1 cellular context compared by ENCODE assay signal in the genomic region with DNA sequence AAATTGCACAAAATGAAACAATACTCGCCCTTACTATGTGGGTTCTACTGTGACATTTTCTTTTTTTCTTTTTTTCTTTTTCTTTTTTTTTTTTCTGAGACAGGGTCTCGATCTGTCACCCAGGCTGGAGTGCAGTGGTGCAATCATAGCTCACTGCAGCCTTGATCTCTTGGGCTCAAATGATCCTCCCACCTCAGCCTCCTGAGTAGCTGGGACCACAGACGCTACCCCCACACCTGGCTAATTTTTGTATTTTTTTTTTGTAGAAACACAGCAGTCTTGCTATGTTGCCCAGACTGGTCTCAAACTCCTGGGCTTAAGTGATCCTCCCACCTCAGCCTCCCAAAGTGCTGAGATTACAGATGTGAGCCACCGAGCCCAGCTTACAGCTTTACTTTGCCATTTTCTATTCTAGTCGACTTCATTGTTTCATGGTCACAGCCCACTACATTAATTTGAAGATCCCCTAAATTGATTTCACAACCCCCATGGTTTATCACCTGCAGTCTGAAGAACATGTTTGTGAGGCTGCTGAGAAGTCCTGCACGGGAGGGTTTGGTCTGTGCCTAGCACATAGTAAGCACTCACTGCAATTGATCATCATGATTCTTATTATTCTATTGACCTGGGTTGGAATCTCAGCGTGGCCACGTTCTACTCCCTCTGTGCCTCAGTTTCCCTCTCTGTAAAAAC.
TF ChIP-seq lines count a peak whose summit lies in the region.

No MANE protein-coding gene starts in this region.

TF ChIP-seq in liver, 16 proteins besides CTCF, POLR2A, EP300 and RAD21:
- TF ChIP-seq, protein P1, sequence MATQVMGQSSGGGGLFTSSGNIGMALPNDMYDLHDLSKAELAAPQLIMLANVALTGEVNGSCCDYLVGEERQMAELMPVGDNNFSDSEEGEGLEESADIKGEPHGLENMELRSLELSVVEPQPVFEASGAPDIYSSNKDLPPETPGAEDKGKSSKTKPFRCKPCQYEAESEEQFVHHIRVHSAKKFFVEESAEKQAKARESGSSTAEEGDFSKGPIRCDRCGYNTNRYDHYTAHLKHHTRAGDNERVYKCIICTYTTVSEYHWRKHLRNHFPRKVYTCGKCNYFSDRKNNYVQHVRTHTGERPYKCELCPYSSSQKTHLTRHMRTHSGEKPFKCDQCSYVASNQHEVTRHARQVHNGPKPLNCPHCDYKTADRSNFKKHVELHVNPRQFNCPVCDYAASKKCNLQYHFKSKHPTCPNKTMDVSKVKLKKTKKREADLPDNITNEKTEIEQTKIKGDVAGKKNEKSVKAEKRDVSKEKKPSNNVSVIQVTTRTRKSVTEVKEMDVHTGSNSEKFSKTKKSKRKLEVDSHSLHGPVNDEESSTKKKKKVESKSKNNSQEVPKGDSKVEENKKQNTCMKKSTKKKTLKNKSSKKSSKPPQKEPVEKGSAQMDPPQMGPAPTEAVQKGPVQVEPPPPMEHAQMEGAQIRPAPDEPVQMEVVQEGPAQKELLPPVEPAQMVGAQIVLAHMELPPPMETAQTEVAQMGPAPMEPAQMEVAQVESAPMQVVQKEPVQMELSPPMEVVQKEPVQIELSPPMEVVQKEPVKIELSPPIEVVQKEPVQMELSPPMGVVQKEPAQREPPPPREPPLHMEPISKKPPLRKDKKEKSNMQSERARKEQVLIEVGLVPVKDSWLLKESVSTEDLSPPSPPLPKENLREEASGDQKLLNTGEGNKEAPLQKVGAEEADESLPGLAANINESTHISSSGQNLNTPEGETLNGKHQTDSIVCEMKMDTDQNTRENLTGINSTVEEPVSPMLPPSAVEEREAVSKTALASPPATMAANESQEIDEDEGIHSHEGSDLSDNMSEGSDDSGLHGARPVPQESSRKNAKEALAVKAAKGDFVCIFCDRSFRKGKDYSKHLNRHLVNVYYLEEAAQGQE (IDR thresholded peaks at IDR 0.05) = no peak
- TF ChIP-seq GABPA (IDR thresholded peaks at IDR 0.05 in 1 of 2, conservative IDR thresholded peaks at IDR 0.05 in 1 of 2) = no peak
- no peak for TF ChIP-seq YY1 (IDR thresholded peaks at IDR 0.05)
- no peak for TF ChIP-seq FOXA1 (IDR thresholded peaks at IDR 0.05)
- no peak for TF ChIP-seq TAF1 (conservative IDR thresholded peaks at IDR 0.05)
- TF ChIP-seq RXRA (IDR thresholded peaks at IDR 0.05) = no peak
- no peak for TF ChIP-seq NR2F2 (IDR thresholded peaks at IDR 0.05)
- TF ChIP-seq SP1 (IDR thresholded peaks at IDR 0.05) = no peak
